In genomic region chr9:35489313-35490154, GRCh38 we compare ENCODE assay signal across 8 cellular contexts. TPM values are rescaled to one million over a fixed set of nuclear protein-coding genes. Genes with fewer than 3 reads are reported as not detected.
DNase-seq lines count a peak whose midpoint lies in the region; ATAC-seq and TF ChIP-seq lines count a peak whose summit lies in the region.

RUSC2 (plus strand) TSS chr9:35490111; CDS start chr9:35546522, 56,411 bp downstream.

- peak within 1 kb of the TSS; percentile 78 to 98 (median 94) for H3K4me2 ChIP-seq in BLaER1 treated with 17β-estradiol and CSF1 and Interleukin-3, amounts not matched to agents 10 nM and 100 nM
- H3K4me2 ChIP-seq in H9 (ENCODE audit: insufficient read depth, insufficient read length, low read length) = peak within 1 kb of the TSS; percentile 80

- H2BK20ac ChIP-seq in H9 (ENCODE audit: low read depth, low read length, poor library complexity, severe bottlenecking) = no peak within 1 kb of the TSS

- H3K4ac ChIP-seq in H9 (ENCODE audit: low read depth, low read length) = no peak within 1 kb of the TSS

- no peaks in the 10 kb centered on the region; a peak in 1 of 5 replicates for H3K9me3 Mint-ChIP-seq in H9

- peak within 1 kb of the TSS; percentile 78 to 93 (median 84) for H3K27ac ChIP-seq in BLaER1 treated with 17β-estradiol and CSF1 and Interleukin-3, amounts not matched to agents 10 nM and 100 nM
- no peak within 1 kb of the TSS for H3K27ac ChIP-seq in H9 (ENCODE audit: insufficient read length, low read depth, low read length)
- peak within 1 kb of the TSS; percentile 90 to 94 for H3K27ac ChIP-seq in left lung

- H3K4me1 Mint-ChIP-seq in H9 = peaks cover 20 to 32% of the 10 kb centered on the region in 2 experiments

- H2BK5ac ChIP-seq in H9 (ENCODE audit: insufficient read length, low read length) = no peak within 1 kb of the TSS

- H4K8ac ChIP-seq in H9 (replicated peaks; ENCODE audit: insufficient read length, low read depth, low read length) = no peak within 1 kb of the TSS

- H3K27ac Mint-ChIP-seq in H9 = peak within 1 kb of the TSS; percentile 64 to 88 (median 74); a peak in 5 of 7 replicates

- peak within 1 kb of the TSS; percentile 16 for H2AFZ ChIP-seq in H9 (ENCODE audit: low read length)

- no peak within 1 kb of the TSS for H2AK5ac ChIP-seq in H9 (ENCODE audit: insufficient read length, low read length)

- H2BK12ac ChIP-seq in H9 (ENCODE audit: insufficient read length, low read depth, low read length) = no peak within 1 kb of the TSS

- peaks cover 0 to 2% (median 0%) of the 10 kb centered on the region in 3 experiments; a peak in 1 of 7 replicates for H3K36me3 Mint-ChIP-seq in H9 (ENCODE audit: insufficient read depth in 1 of 3, low read depth in 3 of 3)

- H3T11ph ChIP-seq in H9 (ENCODE audit: low read length) = no peak within 1 kb of the TSS

- peaks cover 32 to 42% (median 35%) of the 10 kb centered on the region in 10 experiments for H3K4me1 ChIP-seq in BLaER1 treated with 17β-estradiol and CSF1 and Interleukin-3, amounts not matched to agents 10 nM and 100 nM
- H3K4me1 ChIP-seq in H9 (ENCODE audit: insufficient read depth, low read length) = peaks cover 4% of the 10 kb centered on the region; the same call in 1 of the 2 replicates
- H3K4me1 ChIP-seq in left lung = peaks cover 8 to 26% of the 10 kb centered on the region in 2 donors

- H3K14ac ChIP-seq in H9 (ENCODE audit: insufficient read depth, low read length) = peak within 1 kb of the TSS; percentile 69

- H3K56ac ChIP-seq in H9 (ENCODE audit: insufficient read length, low read depth, low read length) = no peak within 1 kb of the TSS

- no peak within 1 kb of the TSS for H4K91ac ChIP-seq in H9 (ENCODE audit: insufficient read length, low read depth, low read length)

- no CpG with 5 or more reads among the region's 71 CpGs for WGBS in H9 (ENCODE audit: extremely low coverage, insufficient read length, low lambda C conversion rate)

- no peak within 1 kb of the TSS for H3K23ac ChIP-seq in H9 (ENCODE audit: insufficient read length, low read depth, low read length)

- no peak within 1 kb of the TSS for H2BK120ac ChIP-seq in H9 (ENCODE audit: low read depth, low read length, poor library complexity, severe bottlenecking)

- H3K9ac ChIP-seq in BLaER1 treated with 17β-estradiol and CSF1 and Interleukin-3, amounts not matched to agents 10 nM and 100 nM = peak within 1 kb of the TSS; percentile 82 to 91 (median 88)
- peak within 1 kb of the TSS; percentile 61 for H3K9ac ChIP-seq in H9 (ENCODE audit: extremely low read depth, insufficient read length, low read length)

- peaks cover 3% of the 10 kb centered on the region; the same call in 1 of the 2 replicates for H3K27me3 Mint-ChIP-seq in H9 (ENCODE audit: low read depth)

- H3K23me2 ChIP-seq in H9 (ENCODE audit: insufficient read length, low read depth, low read length, poor library complexity, severe bottlenecking) = peaks cover 13% of the 10 kb centered on the region

- no peak within 1 kb of the TSS for H2BK15ac ChIP-seq in H9 (ENCODE audit: low read depth, low read length)

- H3K9me3 ChIP-seq in BLaER1 treated with 17β-estradiol and CSF1 and Interleukin-3, amounts not matched to agents 10 nM and 100 nM (replicated peaks in 1 of 11) = peaks cover 11 to 26% (median 16%) of the 10 kb centered on the region in 11 experiments; a peak in 20 of 22 replicates
- no peaks in the 10 kb centered on the region for H3K9me3 ChIP-seq in H9 (ENCODE audit: control insufficient read depth, low read depth, low read length)
- H3K9me3 ChIP-seq in left lung = no peaks in the 10 kb centered on the region

- H3K27me3 ChIP-seq in BLaER1 treated with 17β-estradiol and CSF1 and Interleukin-3, amounts not matched to agents 10 nM and 100 nM = no peaks in the 10 kb centered on the region
- H3K27me3 ChIP-seq in H9 (ENCODE audit: insufficient read depth, low read length) = no peaks in the 10 kb centered on the region
- H3K27me3 ChIP-seq in left lung = no peaks in the 10 kb centered on the region

- H3K79me1 ChIP-seq in H9 (ENCODE audit: insufficient read depth, low read depth, low read length, poor library complexity, severe bottlenecking) = no peaks in the 10 kb centered on the region

- H3K4me3 Mint-ChIP-seq in H9 = peak within 1 kb of the TSS; percentile 90 to 94

- 0 out of 22 replicates have a peak, but pooled peaks cover 0 to 12% (median 0%) of the 10 kb centered on the region in 11 experiments for H4K20me1 ChIP-seq in BLaER1 treated with 17β-estradiol and CSF1 and Interleukin-3, amounts not matched to agents 10 nM and 100 nM
- H4K20me1 ChIP-seq in H9 (ENCODE audit: control insufficient read depth, insufficient read depth, insufficient read length) = no peaks in the 10 kb centered on the region

- H3K79me2 ChIP-seq in H9 (ENCODE audit: insufficient read depth, low read length) = no peaks in the 10 kb centered on the region

- peak; percentile 89 for DNase-seq in H9
- peak; percentile 54 for DNase-seq in NCI-H345 treated with DMSO at 0.1 percent for 48 hours (lab: John Stamatoyannopoulos, UW; ENCODE audit: unreplicated experiment)
- peak; percentile 18 to 20 for DNase-seq in activated CD4-positive, alpha-beta T cell treated with anti-CD3 and anti-CD28 coated beads, Interleukin-2, amount 50 U/mL, for 24 hours (ENCODE audit: low read depth in 1 of 2, low spot score in 1 of 2)
- DNase-seq in ecto neural progenitor cell (ENCODE audit: low spot score) = peak; percentile 90
- peak; percentile 86 to 95 for DNase-seq in left lung
- peak; percentile 9 to 35 for DNase-seq in stimulated activated CD4-positive, alpha-beta T cell treated with anti-CD3 and anti-CD28 coated beads, Interleukin-1b, Interleukin-23, amount 100 ng/mL, for 4 hours (ENCODE audit: low read depth in 2 of 2)

- H3K18ac ChIP-seq in H9 (ENCODE audit: insufficient read length, low read depth, low read length) = peak within 1 kb of the TSS; percentile 83

- peak; percentile 90 for ATAC-seq in left lung
- no peak for ATAC-seq in GM19023 (IDR thresholded peaks at IDR 0.05; ENCODE audit: unreplicated experiment)

- peak within 1 kb of the TSS; percentile 70 to 88 (median 75) for H3K4me3 ChIP-seq in BLaER1 treated with 17β-estradiol and CSF1 and Interleukin-3, amounts not matched to agents 10 nM and 100 nM
- H3K4me3 ChIP-seq in left lung = peak within 1 kb of the TSS; percentile 68 to 83

- no peak within 1 kb of the TSS for H4K5ac ChIP-seq in H9 (ENCODE audit: insufficient read length, low read depth, low read length)

- TF ChIP-seq CTCF in H9 (conservative IDR thresholded peaks at IDR 0.05) = peak; percentile 64
- TF ChIP-seq CTCF in left lung (IDR thresholded peaks at IDR 0.05) = peak; percentile 25 to 65

- H3K36me3 ChIP-seq in BLaER1 treated with 17β-estradiol and CSF1 and Interleukin-3, amounts not matched to agents 10 nM and 100 nM = peaks cover 0 to 13% (median 8%) of the 10 kb centered on the region in 11 experiments; a peak in 12 of 22 replicates
- H3K36me3 ChIP-seq in left lung = no peaks in the 10 kb centered on the region

- intact Hi-C loops in left lung (cut with DNase I) = loop anchor here (5.0 to 10.0 kb wide), 2 partner anchors 63 to 65 kb away; no protein-coding TSS in a partner anchor

RNA-seq across cellular contexts. Expression of gene RUSC2, which starts in this region (rescaled TPM):
- 5.8 and 6.3 TPM in 2 replicates for total RNA-seq in H9 (2021)
- 10 to 100 TPM; 28.2 to 32.2 TPM for total RNA-seq in left lung

Comparison
In these comparisons a context has a peak if more than half of its experiments do, and no peak if none do; other contexts are left out.
1. DNase-seq: peak in every context shown above with its lines; median percentile 90 in left lung; 90 in ecto neural progenitor cell; 89 in H9; 54 in NCI-H345 treated with DMSO at 0.1 percent for 48 hours; 22 in stimulated activated CD4-positive, alpha-beta T cell treated with anti-CD3 and anti-CD28 coated beads, Interleukin-1b, Interleukin-23, amount 100 ng/mL, for 4 hours; 19 in activated CD4-positive, alpha-beta T cell treated with anti-CD3 and anti-CD28 coated beads, Interleukin-2, amount 50 U/mL, for 24 hours.